8 cellular contexts compared by ENCODE assay signal in genomic region chr20:38961530-38962043, GRCh38. TPM values are rescaled to one million over a fixed set of nuclear protein-coding genes. Genes with fewer than 3 reads are reported as not detected.
DNase-seq lines count a peak whose midpoint lies in the region; ATAC-seq and TF ChIP-seq lines count a peak whose summit lies in the region.

No MANE protein-coding gene starts in this region.

- no peaks in the 10 kb centered on the region for H3K27me3 ChIP-seq in parathyroid adenoma (ENCODE audit: control insufficient read depth, insufficient read depth, low read length)

- H3K4me3 ChIP-seq in epithelial cell of esophagus (ENCODE audit: low read length) (peak overlapping the region; percentile 91), parathyroid adenoma (ENCODE audit: low read depth, low read length) (peak overlapping the region; percentile 78)

- no peak overlapping the region for H3K9ac ChIP-seq in parathyroid adenoma

- H3K27ac ChIP-seq in parathyroid adenoma = peak overlapping the region; percentile 82

- H3K27ac Mint-ChIP-seq in T-helper 17 cell = peak overlapping the region; percentile 94

- H3K27me3 Mint-ChIP-seq in T-helper 17 cell = no peaks in the 10 kb centered on the region

- ATAC-seq in activated CD4-positive, CD25-positive, alpha-beta regulatory T cell treated with anti-CD3 and anti-CD28 coated beads, Interleukin-2, amount 50 U/mL, for 24 hours = no peak
- ATAC-seq in T-helper 17 cell (no peak), HG02678 (IDR thresholded peaks at IDR 0.05; ENCODE audit: unreplicated experiment) (no peak)

- no peaks in the 10 kb centered on the region for H3K9me3 ChIP-seq in T-helper 17 cell (ENCODE audit: control insufficient read depth, low read length, poor library complexity, severe bottlenecking)
- H3K9me3 ChIP-seq in parathyroid adenoma (ENCODE audit: control insufficient read depth, low read length) = no peaks in the 10 kb centered on the region

- H2AFZ ChIP-seq in parathyroid adenoma = peak overlapping the region; percentile 99

- peak overlapping the region; percentile 93 for H3K4me3 Mint-ChIP-seq in T-helper 17 cell

- peaks cover 2% of the 10 kb centered on the region for H3K36me3 Mint-ChIP-seq in T-helper 17 cell (ENCODE audit: low read depth)

- H3K4me1 ChIP-seq in parathyroid adenoma = peaks cover 5% of the 10 kb centered on the region

- peak; percentile 34 for DNase-seq in activated CD4-positive, CD25-positive, alpha-beta regulatory T cell treated with anti-CD3 and anti-CD28 coated beads, Interleukin-2, amount 50 U/mL, for 72 hours
- no peak for DNase-seq in T-helper 17 cell
- no peak for DNase-seq in epithelial cell of esophagus (ENCODE audit: low read depth)
- no peak for DNase-seq in AG08395 (ENCODE audit: low spot score)
- DNase-seq in NCI-H2107 treated with DMSO at 0.1 percent for 48 hours (lab: John Stamatoyannopoulos, UW; ENCODE audit: unreplicated experiment) = no peak

- peak overlapping the region; percentile 96 for H3K4me2 ChIP-seq in parathyroid adenoma (ENCODE audit: low read length)

- peaks cover 18% of the 10 kb centered on the region for H3K4me1 Mint-ChIP-seq in T-helper 17 cell

- TF ChIP-seq CTCF in epithelial cell of esophagus (IDR thresholded peaks at IDR 0.05; ENCODE audit: insufficient read depth, low read depth, low read length, missing control alignments) (no peak), parathyroid adenoma (IDR thresholded peaks at IDR 0.05) (no peak)

- H3K79me2 ChIP-seq in parathyroid adenoma = peaks cover 10% of the 10 kb centered on the region

- no peaks in the 10 kb centered on the region for H3K36me3 ChIP-seq in parathyroid adenoma (ENCODE audit: control insufficient read depth, insufficient read depth, low read length)

RNA-seq across cellular contexts. Expression of gene DHX35, which starts 0.6 kb away (rescaled TPM):
- total RNA-seq in T-helper 17 cell = 1 to 10 TPM; 8.0 to 9.9 TPM

RNA-seq across cellular contexts. Expression of gene FAM83D, which starts 35.4 kb away (rescaled TPM):
- 1 to 10 TPM; 2.1 to 3.3 TPM for total RNA-seq in T-helper 17 cell
